Comparison of ENCODE assay signal across 9 cellular contexts in the genomic region with DNA sequence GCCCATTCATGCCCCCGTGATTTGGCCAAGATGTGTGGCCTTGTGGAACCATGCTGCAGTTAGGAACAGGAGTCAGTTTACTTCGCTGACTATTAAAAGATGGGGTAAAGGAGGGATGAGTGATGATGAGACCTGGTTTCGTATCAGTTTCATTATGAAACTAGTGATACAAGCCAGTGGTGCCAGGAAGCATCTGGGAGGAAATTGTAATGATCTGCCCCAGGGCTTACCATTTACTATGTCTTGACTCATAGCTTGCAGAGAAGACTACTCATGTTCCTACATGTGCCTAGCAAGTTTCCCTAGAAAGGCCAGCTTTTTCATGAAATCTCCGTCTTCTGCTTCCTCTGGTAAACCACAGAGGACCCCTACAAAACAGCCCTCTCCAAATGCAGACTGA. TPM values are rescaled to one million over a fixed set of nuclear protein-coding genes. Genes with fewer than 3 reads are reported as not detected.
A peak's percentile ranks its signal among the peaks of the same experiment; 100 is the strongest.
DNase-seq lines count a peak whose midpoint lies in the region; ATAC-seq, FAIRE-seq and TF ChIP-seq lines count a peak whose summit lies in the region.
"Had no signal": no experiment of that assay in that cellular context is flagged by ENCODE, and none has a peak within 500 bp of the region (broad histone marks: within the 10 kb centered on the region; RNA-seq: fewer than 3 reads in every experiment).

No MANE protein-coding gene starts in this region.

- H3K9me3 ChIP-seq in esophagus (ENCODE audit: control insufficient read depth in 2 of 2, insufficient read depth in 1 of 2, low read depth in 1 of 2, low read length in 1 of 2) (no peaks in the 10 kb centered on the region), right cardiac atrium (ENCODE audit: control insufficient read depth, low read length) (no peaks in the 10 kb centered on the region), testis (no peaks in the 10 kb centered on the region)

- no peaks in the 10 kb centered on the region for H3K36me3 ChIP-seq in esophagus (ENCODE audit: control insufficient read depth in 2 of 2, insufficient read depth in 2 of 2, low read length in 1 of 2)
- H3K36me3 ChIP-seq in testis (ENCODE audit: low read depth, missing control alignments): no peaks in the 10 kb centered on the region

- no peak for TF ChIP-seq CTCF in testis (IDR thresholded peaks at IDR 0.05)

- peak; percentile 10 for DNase-seq in COLO829 (ENCODE audit: low spot score)
- DNase-seq in GM19239 (ENCODE audit: insufficient read length, low spot score): no peak
- peak; percentile 95 for DNase-seq in RPMI7951 (ENCODE audit: low read depth)
- DNase-seq in right cardiac atrium: no peak
- no peak for DNase-seq in left lobe of liver (ENCODE audit: low spot score)
- DNase-seq in testis: no peak

- H3K27ac ChIP-seq in esophagus (ENCODE audit: low read depth in 2 of 2, low read length in 1 of 2) (peak overlapping the region; percentile 48 to 80), right cardiac atrium (ENCODE audit: low read length) (no peak overlapping the region), testis (no peak overlapping the region)

- H3K4me3 ChIP-seq in esophagus (ENCODE audit: low read depth in 1 of 2, low read length in 2 of 2) (no peak overlapping the region), right cardiac atrium (ENCODE audit: low read length) (no peak overlapping the region), testis (no peak overlapping the region)

- intact Hi-C loops in right cardiac atrium (cut with DNase I): no loop called here
- intact Hi-C loops in testis (cut with DNase I; ENCODE audit: low total_unique reads): no loop called here

- TF ChIP-seq POLR2A in testis (IDR thresholded peaks at IDR 0.05): no peak

- WGBS in esophagus, 2 donors: 36 to 59% methylated on average over 4 of the region's 4 CpGs
- WGBS in right cardiac atrium: 76% methylated on average over 4 of the region's 4 CpGs
- WGBS in testis, 2 donors: 81 to 93% methylated on average over 4 of the region's 4 CpGs

- FAIRE-seq in GM19239 (lab: Jason Lieb, UNC): peak; percentile 37

- ATAC-seq in right cardiac atrium (no peak), HG03469 (IDR thresholded peaks at IDR 0.05; ENCODE audit: unreplicated experiment) (no peak), left lobe of liver (no peak)

- H3K27me3 ChIP-seq in esophagus (ENCODE audit: control insufficient read depth in 1 of 2, insufficient read depth in 2 of 2, low read length in 2 of 2) (no peaks in the 10 kb centered on the region), right cardiac atrium (ENCODE audit: control insufficient read depth, insufficient read depth) (no peaks in the 10 kb centered on the region), testis (no peaks in the 10 kb centered on the region)

- peaks cover 2 to 11% of the 10 kb centered on the region in 2 donors for H3K4me1 ChIP-seq in esophagus (ENCODE audit: control insufficient read depth in 2 of 2, insufficient read depth in 2 of 2, low read length in 1 of 2)
- H3K4me1 ChIP-seq in right cardiac atrium (ENCODE audit: control insufficient read depth, insufficient read depth, low read length): peaks cover 2% of the 10 kb centered on the region
- H3K4me1 ChIP-seq in testis: peaks cover 10% of the 10 kb centered on the region

RNA-seq across cellular contexts. Expression of a gene that starts 23.2 kb away (rescaled TPM):
- under 0.01 and 0.24 TPM in 2 replicates for total RNA-seq in RPMI7951 (2014; rRNA removed; shearing (Covaris generic))
- polyA plus RNA-seq in esophagus (10 to 100 TPM; 12.2 to 36.3 TPM), right cardiac atrium (0.09 TPM), testis (ENCODE audit: insufficient read depth, low read depth, low replicate concordance) (5.4 TPM)
- total RNA-seq in right cardiac atrium (under 1 TPM in 3 of 4 donors, not detected in 1; 0.14 to 0.29 (median 0.25) TPM), left lobe of liver (0.33 TPM), testis (1 to 10 TPM; 3.0 to 8.2 TPM)
- total RNA-seq: NCI-H460 had no signal

Comparison
In these comparisons a context has a peak if more than half of its experiments do, and no peak if none do; other contexts are left out.
1. DNase-seq: peak in COLO829 (single experiment) and RPMI7951 (single experiment); none in GM19239 (single experiment), right cardiac atrium (0 of 3), left lobe of liver (single experiment) and testis (single experiment).
2. H3K27ac ChIP-seq: peak in esophagus (2 of 2); none in right cardiac atrium (single experiment) and testis (0 of 2).